ENCODE assay signal across 9 cellular contexts in the genomic region with DNA sequence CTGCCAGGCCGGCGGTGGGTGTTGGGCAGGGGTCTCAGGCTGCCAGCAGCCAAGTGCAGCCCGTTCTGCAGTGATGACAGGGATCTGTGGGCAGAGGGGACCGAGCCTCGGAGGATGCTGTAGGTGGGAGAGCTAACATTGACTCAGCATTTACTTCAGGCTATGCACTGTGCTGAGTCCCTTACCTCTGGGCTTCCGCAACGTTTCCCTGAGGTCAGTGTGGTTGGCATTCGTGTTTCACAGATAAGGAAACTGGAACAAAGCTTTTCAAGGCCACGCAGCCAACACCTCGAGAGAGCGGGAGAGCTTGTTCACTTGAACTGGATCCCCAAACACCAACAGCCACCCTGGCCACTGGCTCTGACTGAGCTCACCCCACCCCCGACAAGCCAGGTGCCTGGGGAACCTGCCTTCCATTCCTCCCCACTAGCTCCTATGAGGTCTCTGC. TPM values are rescaled to one million over a fixed set of nuclear protein-coding genes. Genes with fewer than 3 reads are reported as not detected.
DNase-seq lines count a peak whose midpoint lies in the region; ATAC-seq, FAIRE-seq and TF ChIP-seq lines count a peak whose summit lies in the region.
"Had no signal": no experiment of that assay in that cellular context is flagged by ENCODE, and none has a peak within 500 bp of the region (broad histone marks: within the 10 kb centered on the region; RNA-seq: fewer than 3 reads in every experiment).

No MANE protein-coding gene starts in this region.

- TF ChIP-seq POLR2A in body of pancreas (IDR thresholded peaks at IDR 0.05) (peak in 1 of 3 donors; percentile 8), HepG2 (IDR thresholded peaks at IDR 0.05; ENCODE audit: insufficient read depth in 1 of 2, low read depth in 2 of 2, low read length in 2 of 2) (no peak)

- no peaks in the 10 kb centered on the region for H3K79me2 ChIP-seq in HepG2 (ENCODE audit: insufficient read depth, low read length)

- ATAC-seq in GM21528 (IDR thresholded peaks at IDR 0.05; ENCODE audit: low FRiP score, unreplicated experiment), result peak; percentile 28
- ATAC-seq in body of pancreas, result peak; percentile 88
- peak; percentile 34; the same call in 1 of the 3 replicates for ATAC-seq in HepG2
- ATAC-seq in stimulated activated naive CD8-positive, alpha-beta T cell treated with anti-CD3 and anti-CD28 coated beads, Interleukin-15, Interleukin-2, amounts not matched to agents 100 U/mL and 50 U/mL, for 24 hours, result peak; percentile 45

- TF ChIP-seq CTCF in BE2C (IDR thresholded peaks at IDR 0.05; ENCODE audit: low read depth, low read length) (no peak), body of pancreas (IDR thresholded peaks at IDR 0.05) (no peak), HepG2 (CRISPR knock-in tag; IDR thresholded peaks at IDR 0.05) (no peak)

- no TSS peak for BruUV-seq in HepG2 (replicated peaks; lab: Mats Ljungman, UMichigan)

- no peak for DNase-seq in BE2C
- DNase-seq in NCI-H2227 (lab: John Stamatoyannopoulos, UW; ENCODE audit: unreplicated experiment), result peak; percentile 69
- DNase-seq in body of pancreas, result peak; percentile 74 to 90 (median 82)
- no peak for DNase-seq in HepG2 (ENCODE audit: low spot score)
- peak; percentile 30 for DNase-seq in stimulated activated naive CD8-positive, alpha-beta T cell treated with anti-CD3 and anti-CD28 coated beads, Interleukin-15, Interleukin-2, amounts not matched to agents 100 U/mL and 50 U/mL, for 24 hours
- DNase-seq in HK-2 (ENCODE audit: unreplicated experiment), result no peak
- DNase-seq in HPDE6-E6E7 (ENCODE audit: extremely low spot score), result no peak

- peak overlapping the region; percentile 50 for H3K4me3 ChIP-seq in BE2C (ENCODE audit: low read depth, low read length)
- no peak overlapping the region for H3K4me3 ChIP-seq in body of pancreas
- H3K4me3 ChIP-seq in HepG2 (replicated peaks in 1 of 3; ENCODE audit: insufficient read depth in 1 of 3, low read depth in 2 of 3, low read length in 3 of 3), result no peak overlapping the region

- H3K36me3 ChIP-seq in BE2C, result no peaks in the 10 kb centered on the region
- no peaks in the 10 kb centered on the region for H3K36me3 ChIP-seq in body of pancreas (replicated peaks in 1 of 2; ENCODE audit: insufficient read depth in 1 of 2, low read depth in 2 of 2)
- H3K36me3 ChIP-seq in HepG2 (replicated peaks in 1 of 2; ENCODE audit: control insufficient read depth in 1 of 2, insufficient read depth in 2 of 2, low read length in 2 of 2), result no peaks in the 10 kb centered on the region

- intact Hi-C loops in body of pancreas (cut with DNase I), result no loop called here
- intact Hi-C loops in HepG2 (cut with micrococcal nuclease; ENCODE audit: unreplicated experiment), result no loop called here

- CTCF ChIA-PET in HepG2 (lab: Yijun Ruan, JAX; ENCODE audit: low intra/inter-chr PET ratio, low total read pairs), result no interaction called here

- no peak for TF ChIP-seq RAD21 in HepG2 (CRISPR knock-in tag; IDR thresholded peaks at IDR 0.05)

- no peak for FAIRE-seq in HepG2 (lab: Jason Lieb, UNC)
- FAIRE-seq: endometrium had no signal

- H3K27ac ChIP-seq in body of pancreas, result peak overlapping the region; percentile 74 to 83 (median 80)
- H3K27ac ChIP-seq in HepG2 (ENCODE audit: extremely low read length, insufficient read depth, low read length), result no peak overlapping the region

- in situ Hi-C loops in HepG2 (cut with HindIII; ENCODE audit: extremely low pct_ligation_motif_present, low pct_unique_long_range_greater_than_20kb), result no loop called here

- WGBS in body of pancreas, 2 donors, result 3 to 5% methylated on average over 6 to 12 of the region's 12 CpGs
- WGBS in HepG2 (ENCODE audit: low lambda C conversion rate), result 33% methylated on average over 7 of the region's 12 CpGs

- no peaks in the 10 kb centered on the region for H4K20me1 ChIP-seq in HepG2 (ENCODE audit: insufficient read depth, low read length)

- POLR2A ChIA-PET in HepG2 (lab: Yijun Ruan, JAX), result no interaction called here

- H3K9me3 ChIP-seq in BE2C (no peaks in the 10 kb centered on the region), body of pancreas (no peaks in the 10 kb centered on the region), HepG2 (ENCODE audit: low read length) (no peaks in the 10 kb centered on the region)

- TF ChIP-seq EP300 in HepG2 (IDR thresholded peaks at IDR 0.05; ENCODE audit: low read depth in 2 of 2, low read length in 2 of 2), result no peak
- TF ChIP-seq EP300 in HepG2 (CRISPR knock-in tag; IDR thresholded peaks at IDR 0.05; ENCODE audit: borderline replicate concordance), result no peak

- H3K9ac ChIP-seq in HepG2 (ENCODE audit: insufficient read depth, low read depth, low read length), result no peak overlapping the region

- no peak overlapping the region for H2AFZ ChIP-seq in HepG2 (ENCODE audit: low read length)

- no peak overlapping the region for H3K4me2 ChIP-seq in HepG2 (ENCODE audit: low read depth, low read length)

- no peaks in the 10 kb centered on the region; the same call in 1 of the 2 replicates for H3K4me1 ChIP-seq in BE2C
- H3K4me1 ChIP-seq in body of pancreas, result peaks cover 25% of the 10 kb centered on the region
- no peaks in the 10 kb centered on the region for H3K4me1 ChIP-seq in HepG2 (ENCODE audit: insufficient read depth, low read length)

- H3K27me3 ChIP-seq in BE2C (no peaks in the 10 kb centered on the region), body of pancreas (no peaks in the 10 kb centered on the region), HepG2 (ENCODE audit: control insufficient read depth in 1 of 2, insufficient read depth in 2 of 2, low read length in 2 of 2) (peaks cover 0 to 23% of the 10 kb centered on the region in 2 experiments; a peak in 2 of 5 replicates)

TF ChIP-seq in HepG2, 621 proteins besides CTCF, POLR2A, EP300 and RAD21:
- TF ChIP-seq GATAD1 (CRISPR knock-in tag; IDR thresholded peaks at IDR 0.05) (no peak), ZNF891 (CRISPR knock-in tag; IDR thresholded peaks at IDR 0.05) (no peak)

RNA-seq across cellular contexts. Expression of gene GPR148, which starts 0.8 kb away (rescaled TPM):
- not detected for polyA plus RNA-seq in BE2C (2012; ENCODE audit: insufficient read depth, insufficient read length, low read depth)
- total RNA-seq in body of pancreas (not detected), HepG2 (2016; rRNA removed; fragmentation: Illumina TruSeq; extraction: Trizol) (not detected in 2 replicates)
- total RNA-seq in HepG2 (2016; cell fraction: cytosol; rRNA removed; fragmentation: Illumina TruSeq; extraction: Trizol; ENCODE audit: low read depth), result not detected in 2 replicates
- total RNA-seq in HepG2 (2016; cell fraction: insoluble cytoplasmic fraction; rRNA removed; fragmentation: Illumina TruSeq; extraction: Trizol), result not detected in 2 replicates
- total RNA-seq in HepG2 (2016; cell fraction: membrane; rRNA removed; fragmentation: Illumina TruSeq; extraction: Trizol), result not detected in 2 replicates
- total RNA-seq in HepG2 (2016; cell fraction: nucleus; rRNA removed; fragmentation: Illumina TruSeq; extraction: Trizol), result not detected in 2 replicates
- polyA plus RNA-seq in HepG2 (2011; rRNA removed), result not detected in 2 replicates
- polyA plus RNA-seq in HepG2 (2011; cell fraction: cytosol; rRNA removed), result not detected in 2 replicates
- polyA plus RNA-seq in HepG2 (2011; cell fraction: nucleus; rRNA removed), result not detected in 2 replicates
- not detected in 2 replicates for polyA plus RNA-seq in HepG2 (2012)
- polyA plus RNA-seq in HepG2 (2016; cell fraction: cytosol; fragmentation: Illumina TruSeq; extraction: Trizol; ENCODE audit: low read depth), result not detected in 2 replicates
- not detected in 2 replicates for polyA plus RNA-seq in HepG2 (2016; cell fraction: insoluble cytoplasmic fraction; fragmentation: Illumina TruSeq; extraction: Trizol; ENCODE audit: low read depth)
- polyA plus RNA-seq in HepG2 (2016; cell fraction: membrane; fragmentation: Illumina TruSeq; extraction: Trizol; ENCODE audit: low read depth), result not detected in 2 replicates
- not detected in 2 replicates for polyA plus RNA-seq in HepG2 (2016; cell fraction: nucleus; fragmentation: Illumina TruSeq; extraction: Trizol; ENCODE audit: insufficient read depth, low read depth)
- polyA minus RNA-seq in HepG2 (2011; rRNA and poly(A)+ RNA removed; ENCODE audit: low replicate concordance), result not detected in 2 replicates
- not detected in 2 replicates for polyA minus RNA-seq in HepG2 (2011; cell fraction: cytosol; rRNA and poly(A)+ RNA removed)
- polyA minus RNA-seq in HepG2 (2011; cell fraction: nucleus; rRNA and poly(A)+ RNA removed), result not detected in 2 replicates

RNA-seq across cellular contexts. Expression of gene AMER3, which starts 27.3 kb away (rescaled TPM):
- 0.76 TPM for polyA plus RNA-seq in BE2C (2012; ENCODE audit: insufficient read depth, insufficient read length, low read depth)
- total RNA-seq in body of pancreas (under 1 TPM; 0.33 to 0.78 TPM), HepG2 (2016; rRNA removed; fragmentation: Illumina TruSeq; extraction: Trizol) (not detected in 2 replicates)
- total RNA-seq in HepG2 (2016; cell fraction: cytosol; rRNA removed; fragmentation: Illumina TruSeq; extraction: Trizol; ENCODE audit: low read depth), result not detected in 2 replicates
- not detected in 2 replicates for total RNA-seq in HepG2 (2016; cell fraction: insoluble cytoplasmic fraction; rRNA removed; fragmentation: Illumina TruSeq; extraction: Trizol)
- total RNA-seq in HepG2 (2016; cell fraction: membrane; rRNA removed; fragmentation: Illumina TruSeq; extraction: Trizol), result not detected in 2 replicates
- not detected in 2 replicates for total RNA-seq in HepG2 (2016; cell fraction: nucleus; rRNA removed; fragmentation: Illumina TruSeq; extraction: Trizol)
- polyA plus RNA-seq in HepG2 (2011; rRNA removed), result not detected in 2 replicates
- polyA plus RNA-seq in HepG2 (2011; cell fraction: cytosol; rRNA removed), result not detected in 2 replicates
- polyA plus RNA-seq in HepG2 (2011; cell fraction: nucleus; rRNA removed), result not detected in 2 replicates
- not detected in 2 replicates for polyA plus RNA-seq in HepG2 (2012)
- polyA plus RNA-seq in HepG2 (2016; cell fraction: cytosol; fragmentation: Illumina TruSeq; extraction: Trizol; ENCODE audit: low read depth), result not detected in 2 replicates
- not detected in 2 replicates for polyA plus RNA-seq in HepG2 (2016; cell fraction: insoluble cytoplasmic fraction; fragmentation: Illumina TruSeq; extraction: Trizol; ENCODE audit: low read depth)
- polyA plus RNA-seq in HepG2 (2016; cell fraction: membrane; fragmentation: Illumina TruSeq; extraction: Trizol; ENCODE audit: low read depth), result not detected in 2 replicates
- polyA plus RNA-seq in HepG2 (2016; cell fraction: nucleus; fragmentation: Illumina TruSeq; extraction: Trizol; ENCODE audit: insufficient read depth, low read depth), result not detected in 2 replicates
- not detected in 2 replicates for polyA minus RNA-seq in HepG2 (2011; rRNA and poly(A)+ RNA removed; ENCODE audit: low replicate concordance)
- not detected in 2 replicates for polyA minus RNA-seq in HepG2 (2011; cell fraction: cytosol; rRNA and poly(A)+ RNA removed)
- not detected in 2 replicates for polyA minus RNA-seq in HepG2 (2011; cell fraction: nucleus; rRNA and poly(A)+ RNA removed)

Comparison
In these comparisons a context has a peak if more than half of its experiments do, and no peak if none do; other contexts are left out.
1. DNase-seq: peak in NCI-H2227 (single experiment), body of pancreas (4 of 4) and stimulated activated naive CD8-positive, alpha-beta T cell treated with anti-CD3 and anti-CD28 coated beads, Interleukin-15, Interleukin-2, amounts not matched to agents 100 U/mL and 50 U/mL, for 24 hours (single experiment); none in BE2C (single experiment), HepG2 (single experiment), HK-2 (single experiment) and HPDE6-E6E7 (single experiment).
2. ATAC-seq: peak in every context shown above with its lines; median percentile 88 in body of pancreas; 45 in stimulated activated naive CD8-positive, alpha-beta T cell treated with anti-CD3 and anti-CD28 coated beads, Interleukin-15, Interleukin-2, amounts not matched to agents 100 U/mL and 50 U/mL, for 24 hours; 34 in HepG2; 28 in GM21528.